ENCODE assay signal across 30 cellular contexts in the genomic region with DNA sequence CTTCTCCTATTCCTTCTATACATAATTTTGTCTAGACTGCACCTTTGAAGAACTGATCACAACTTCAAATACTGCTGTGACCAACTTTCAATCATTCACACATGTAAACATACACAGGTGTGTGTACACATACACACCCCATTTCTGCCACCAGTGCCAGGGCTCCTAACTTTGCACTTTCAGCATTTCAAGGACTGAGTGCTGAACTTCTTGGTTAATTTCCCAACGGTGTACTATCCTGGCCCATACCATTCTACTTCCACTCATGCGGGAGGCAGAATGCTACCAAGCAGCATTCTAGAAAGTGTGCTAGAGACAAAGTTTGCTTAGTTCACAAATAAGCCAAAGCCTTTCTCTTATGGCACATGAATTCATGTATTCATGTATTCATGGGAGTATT. TPM values are rescaled to one million over a fixed set of nuclear protein-coding genes. Genes with fewer than 3 reads are reported as not detected.
DNase-seq lines count a peak whose midpoint lies in the region; ATAC-seq, FAIRE-seq and TF ChIP-seq lines count a peak whose summit lies in the region.
"Had no signal": no experiment of that assay in that cellular context is flagged by ENCODE, and none has a peak within 500 bp of the region (broad histone marks: within the 10 kb centered on the region; RNA-seq: fewer than 3 reads in every experiment).

No MANE protein-coding gene starts in this region.

- POLR2A ChIA-PET in activated B cell treated with CpG ODN at 0.5 μM for 24 hours (lab: Charles Lee) = no interaction called here

- no peak overlapping the region for H3K27ac ChIP-seq in upper lobe of right lung
- H3K27ac ChIP-seq: C4-2B, neutrophil, psoas muscle, sigmoid colon, tibial nerve had no signal

- DNase-seq in GM18507 (ENCODE audit: extremely low spot score, insufficient read length, low read depth) (no peak), activated B cell treated with CpG ODN at 0.5 μM for 24 hours (no peak), left colon (no peak), upper lobe of right lung (no peak), T-helper 1 cell (no peak)
- DNase-seq in activated T-cell treated with anti-CD3 and anti-CD28 coated beads, Interleukin-2, amount 50 U/mL, for 4 hours = no peak
- DNase-seq: activated CD4-positive, CD25-positive, alpha-beta regulatory T cell; activated CD8-positive, alpha-beta memory T cell treated with anti-CD3 and anti-CD28 coated beads, Interleukin-2, amount 10 ng/mL, durations not matched to agents 7 days and 5 days; activated naive CD4-positive, alpha-beta T cell; activated T-cell treated with anti-CD3 and anti-CD28 coated beads, Interleukin-2, amount 50 U/mL, for 72 hours; Caco-2; DMS79; left ventricle myocardium superior; naive thymus-derived CD4-positive, alpha-beta T cell; NCI-H1092; NCI-H1694 treated with DMSO at 0.1 percent for 48 hours; NCI-H2171; NCI-H510A; psoas muscle; sigmoid colon; stimulated activated CD4-positive, alpha-beta T cell treated with anti-CD3 and anti-CD28 coated beads, Interleukin-15, amount 100 ng/mL, for 24 hours; stimulated activated CD4-positive, alpha-beta T cell treated with anti-CD3 and anti-CD28 coated beads, Interleukin-4, amount 100 ng/mL, for 4 hours had no signal

- CTCF ChIA-PET in activated B cell treated with CpG ODN at 0.5 μM for 24 hours (lab: Charles Lee) = no interaction called here

- peaks cover 7% of the 10 kb centered on the region for H3K4me1 Mint-ChIP-seq in activated B cell treated with CpG ODN at 0.5 μM for 24 hours
- H3K4me1 Mint-ChIP-seq in activated T-cell treated with anti-CD3 and anti-CD28 coated beads, Interleukin-2, amount 50 U/mL, for 4 hours (ENCODE audit: low read depth) = no peaks in the 10 kb centered on the region

- no peak for ATAC-seq in activated B cell treated with CpG ODN at 0.5 μM for 24 hours (ENCODE audit: low read depth)
- peak; percentile 60 for ATAC-seq in left colon
- peak; percentile 9 for ATAC-seq in upper lobe of right lung
- ATAC-seq in HG03196 (IDR thresholded peaks at IDR 0.05; ENCODE audit: unreplicated experiment) = no peak
- ATAC-seq in activated T-cell treated with anti-CD3 and anti-CD28 coated beads, Interleukin-2, amount 50 U/mL, for 4 hours = no peak
- ATAC-seq: activated CD8-positive, alpha-beta memory T cell treated with anti-CD3 and anti-CD28 coated beads, Interleukin-2, amount 10 ng/mL, durations not matched to agents 7 days and 5 days; activated T-cell treated with anti-CD3 and anti-CD28 coated beads, Interleukin-2, amount 50 U/mL, for 72 hours; left ventricle myocardium superior; naive thymus-derived CD4-positive, alpha-beta T cell had no signal

- H3K9me3 ChIP-seq in upper lobe of right lung = no peaks in the 10 kb centered on the region
- H3K9me3 ChIP-seq: Caco-2, neutrophil, psoas muscle, sigmoid colon, tibial nerve had no signal

- FAIRE-seq in GM18507 (lab: Jason Lieb, UNC) = peak; percentile 5
- FAIRE-seq: G401.6 had no signal

- H3K4me3 ChIP-seq in upper lobe of right lung = no peak overlapping the region
- H3K4me3 ChIP-seq: psoas muscle, sigmoid colon, tibial nerve had no signal

- intact Hi-C loops in activated B cell treated with CpG ODN at 0.5 μM for 24 hours (cut with micrococcal nuclease) = no loop called here
- intact Hi-C loops in left colon (cut with DNase I, micrococcal nuclease) = no loop called here
- intact Hi-C loops in upper lobe of right lung (cut with DNase I) = no loop called here

- H3K4me3 Mint-ChIP-seq in activated B cell treated with CpG ODN at 0.5 μM for 24 hours = peak overlapping the region; percentile 32
- H3K4me3 Mint-ChIP-seq in activated T-cell treated with anti-CD3 and anti-CD28 coated beads, Interleukin-2, amount 50 U/mL, for 4 hours = no peak overlapping the region
- H3K4me3 Mint-ChIP-seq: activated CD8-positive, alpha-beta memory T cell treated with anti-CD3 and anti-CD28 coated beads, Interleukin-2, amount 10 ng/mL, durations not matched to agents 7 days and 5 days; activated T-cell treated with anti-CD3 and anti-CD28 coated beads, Interleukin-2, amount 50 U/mL, for 72 hours; IgD-negative memory B cell; mesothelial cell of epicardium; naive thymus-derived CD4-positive, alpha-beta T cell had no signal

- H3K27me3 Mint-ChIP-seq in activated B cell treated with CpG ODN at 0.5 μM for 24 hours = no peaks in the 10 kb centered on the region
- no peaks in the 10 kb centered on the region for H3K27me3 Mint-ChIP-seq in activated T-cell treated with anti-CD3 and anti-CD28 coated beads, Interleukin-2, amount 50 U/mL, for 4 hours (ENCODE audit: low read depth)
- H3K27me3 Mint-ChIP-seq: activated CD8-positive, alpha-beta memory T cell treated with anti-CD3 and anti-CD28 coated beads, Interleukin-2, amount 10 ng/mL, durations not matched to agents 7 days and 5 days; IgD-negative memory B cell; naive thymus-derived CD4-positive, alpha-beta T cell had no signal

- no peak overlapping the region for H3K27ac Mint-ChIP-seq in activated B cell treated with CpG ODN at 0.5 μM for 24 hours
- H3K27ac Mint-ChIP-seq: activated CD8-positive, alpha-beta memory T cell treated with anti-CD3 and anti-CD28 coated beads, Interleukin-2, amount 10 ng/mL, durations not matched to agents 7 days and 5 days; IgD-negative memory B cell; naive thymus-derived CD4-positive, alpha-beta T cell had no signal

- no peaks in the 10 kb centered on the region for H3K36me3 ChIP-seq in upper lobe of right lung
- H3K36me3 ChIP-seq: sigmoid colon, tibial nerve had no signal

- TF ChIP-seq CTCF in activated B cell treated with CpG ODN at 0.5 μM for 24 hours (IDR thresholded peaks at IDR 0.05) = no peak
- no peak for TF ChIP-seq CTCF in upper lobe of right lung (IDR thresholded peaks at IDR 0.05)

- H3K9me3 Mint-ChIP-seq in activated B cell treated with CpG ODN at 0.5 μM for 24 hours = no peaks in the 10 kb centered on the region
- H3K9me3 Mint-ChIP-seq in activated T-cell treated with anti-CD3 and anti-CD28 coated beads, Interleukin-2, amount 50 U/mL, for 4 hours = no peaks in the 10 kb centered on the region
- H3K9me3 Mint-ChIP-seq: activated T-cell treated with anti-CD3 and anti-CD28 coated beads, Interleukin-2, amount 50 U/mL, for 72 hours; IgD-negative memory B cell; naive thymus-derived CD4-positive, alpha-beta T cell had no signal

- H3K4me1 ChIP-seq in upper lobe of right lung = no peaks in the 10 kb centered on the region
- H3K4me1 ChIP-seq: psoas muscle, sigmoid colon, tibial nerve had no signal

- H3K27me3 ChIP-seq in upper lobe of right lung = no peaks in the 10 kb centered on the region
- H3K27me3 ChIP-seq: neutrophil, sigmoid colon, tibial nerve had no signal

- H3K36me3 Mint-ChIP-seq in activated B cell treated with CpG ODN at 0.5 μM for 24 hours (ENCODE audit: low read depth) = peaks cover 5% of the 10 kb centered on the region
- H3K36me3 Mint-ChIP-seq in activated T-cell treated with anti-CD3 and anti-CD28 coated beads, Interleukin-2, amount 50 U/mL, for 4 hours (ENCODE audit: insufficient read depth) = peaks cover 7% of the 10 kb centered on the region
- H3K36me3 Mint-ChIP-seq: activated CD8-positive, alpha-beta memory T cell treated with anti-CD3 and anti-CD28 coated beads, Interleukin-2, amount 10 ng/mL, durations not matched to agents 7 days and 5 days; mesothelial cell of epicardium had no signal

RNA-seq across cellular contexts. Expression of gene RPGR, which starts 51.2 kb away (rescaled TPM):
- total RNA-seq in activated B cell treated with CpG ODN at 0.5 μM for 24 hours (12.4 and 13.1 TPM in 2 replicates), left colon (10 to 100 TPM in 1 of 2 donors, 1 to 10 TPM in 1; 7.8 to 14.1 TPM), upper lobe of right lung (18.0 TPM)
- 10 to 100 TPM in 1 of 3 donors, 1 to 10 TPM in 2; 8.4 to 10.6 (median 9.2) TPM for total RNA-seq in activated T-cell treated with anti-CD3 and anti-CD28 coated beads, Interleukin-2, amount 50 U/mL, for 4 hours

RNA-seq across cellular contexts. Expression of gene SRPX, which starts 55.4 kb away (rescaled TPM):
- not detected in 2 replicates for total RNA-seq in activated B cell treated with CpG ODN at 0.5 μM for 24 hours
- total RNA-seq in left colon = 10 to 100 TPM; 11.9 to 26.0 TPM
- 56.7 TPM for total RNA-seq in upper lobe of right lung
- total RNA-seq in activated T-cell treated with anti-CD3 and anti-CD28 coated beads, Interleukin-2, amount 50 U/mL, for 4 hours = under 1 TPM in 1 of 3 donors, not detected in 2; 0.13 TPM
- total RNA-seq: activated T-cell treated with anti-CD3 and anti-CD28 coated beads, Interleukin-2, amount 50 U/mL, for 72 hours; naive thymus-derived CD4-positive, alpha-beta T cell; T-helper 1 cell treated with Interleukin-12 subunit alpha and Interleukin-12 subunit beta and Interleukin-4 antibody, amounts not matched to agents 30 ng/mL and 1 ng/mL, for 36 hours had no signal

Comparison
In these comparisons a context has a peak if more than half of its experiments do, and no peak if none do; other contexts are left out.
1. ATAC-seq: peak in left colon (single experiment) and upper lobe of right lung (single experiment); none in activated B cell treated with CpG ODN at 0.5 μM for 24 hours (single experiment), HG03196 (single experiment) and activated T-cell treated with anti-CD3 and anti-CD28 coated beads, Interleukin-2, amount 50 U/mL, for 4 hours (0 of 2).
2. RNA of gene SRPX, which starts 55.4 kb away (total RNA-seq): 56.7 TPM in upper lobe of right lung (single experiment) and 11.9 to 26.0 TPM in left colon; 0.13 TPM in activated T-cell treated with anti-CD3 and anti-CD28 coated beads, Interleukin-2, amount 50 U/mL, for 4 hours and not detected in activated B cell treated with CpG ODN at 0.5 μM for 24 hours; every median in the first group is over 10 times any median in the second.